In genomic region chr2:201150454-201151020, GRCh38 we compare ENCODE assay signal across 8 cellular contexts. TPM values are rescaled to one million over a fixed set of nuclear protein-coding genes. Genes with fewer than 3 reads are reported as not detected.
A peak's percentile ranks its signal among the peaks of the same experiment; 100 is the strongest.
DNase-seq lines count a peak whose midpoint lies in the region; ATAC-seq and TF ChIP-seq lines count a peak whose summit lies in the region.

No MANE protein-coding gene starts in this region.

- peaks cover 0 to 82% of the 10 kb centered on the region in 2 donors for H3K36me3 ChIP-seq in gastroesophageal sphincter
- peaks cover 0 to 99% (median 69%) of the 10 kb centered on the region in 6 donors for H3K36me3 ChIP-seq in spleen

- ATAC-seq in WTC11 (no peak), gastroesophageal sphincter (no peak), GM19467 (IDR thresholded peaks at IDR 0.05; ENCODE audit: unreplicated experiment) (no peak)

- TF ChIP-seq POLR2A in gastroesophageal sphincter (IDR thresholded peaks at IDR 0.05) (no peak), spleen (IDR thresholded peaks at IDR 0.05) (no peak)

- intact Hi-C loops in spleen (cut with DNase I; ENCODE audit: low total_unique reads), result no loop called here

- H3K27ac ChIP-seq in gastroesophageal sphincter (peak overlapping the region; percentile 79 to 94 (median 80)), spleen (peak overlapping the region; percentile 69 to 89 (median 85)), substantia nigra (ENCODE audit: low read depth, low read length, poor library complexity, severe bottlenecking) (no peak overlapping the region)

- H3K9me3 Mint-ChIP-seq in HFFc6 (no peaks in the 10 kb centered on the region), WTC11 (no peaks in the 10 kb centered on the region)

- CTCF ChIA-PET in WTC11 (lab: Charles Lee), result interaction anchor here (0.7 kb wide), 1 partner anchor 82 kb away, joined by 3 read pairs; no protein-coding TSS in a partner anchor

- H3K4me3 Mint-ChIP-seq in HFFc6, result peak overlapping the region; percentile 84
- no peak overlapping the region for H3K4me3 Mint-ChIP-seq in WTC11

- no peak overlapping the region for H3K4me3 ChIP-seq in gastroesophageal sphincter
- H3K4me3 ChIP-seq in spleen, result peak overlapping the region in 1 of 8 donors; percentile 22

- TF ChIP-seq EP300 in gastroesophageal sphincter (IDR thresholded peaks at IDR 0.05), result no peak

- H3K27ac Mint-ChIP-seq in HFFc6 (peak overlapping the region; percentile 99), WTC11 (peak overlapping the region; percentile 11; the same call in 1 of the 2 replicates)

- H3K27me3 ChIP-seq in gastroesophageal sphincter, result no peaks in the 10 kb centered on the region
- H3K27me3 ChIP-seq in spleen (replicated peaks in 1 of 7), result no peaks in the 10 kb centered on the region

- in situ Hi-C loops in GM13977 (cut with MboI; ENCODE audit: low pct_unique_long_range_greater_than_20kb, low sequenced_read_pairs, unreplicated experiment), result no loop called here

- peaks cover 69% of the 10 kb centered on the region for H3K4me1 Mint-ChIP-seq in HFFc6 (ENCODE audit: low read depth)
- H3K4me1 Mint-ChIP-seq in WTC11, result peaks cover 10% of the 10 kb centered on the region

- WGBS in gastroesophageal sphincter (ENCODE audit: low coverage in 1 of 2), 2 donors, result 94 to 96% methylated on average over 2 to 3 of the region's 3 CpGs
- 80 to 91% (median 88%) methylated on average over 3 of the region's 3 CpGs for WGBS in spleen, 5 donors

- H3K4me1 ChIP-seq in gastroesophageal sphincter (peaks cover 4 to 52% (median 14%) of the 10 kb centered on the region in 3 donors), spleen (peaks cover 28 to 86% (median 59%) of the 10 kb centered on the region in 6 donors)

- no peak for TF ChIP-seq CTCF in HFFc6 (IDR thresholded peaks at IDR 0.05)
- no peak for TF ChIP-seq CTCF in WTC11 (IDR thresholded peaks at IDR 0.05)
- no peak for TF ChIP-seq CTCF in gastroesophageal sphincter (IDR thresholded peaks at IDR 0.05)
- no peak for TF ChIP-seq CTCF in spleen (IDR thresholded peaks at IDR 0.05 in 8 of 11, conservative IDR thresholded peaks at IDR 0.05 in 3 of 11)
- TF ChIP-seq CTCF in GM13977 (IDR thresholded peaks at IDR 0.05; ENCODE audit: extremely low read depth, insufficient read depth, missing control alignments), result no peak

- POLR2A ChIA-PET in WTC11 (lab: Charles Lee), result no interaction called here

- DNase-seq in HFFc6 (no peak), WTC11 (ENCODE audit: low spot score) (no peak), spleen (no peak), substantia nigra (lab: John Stamatoyannopoulos, UW) (no peak), NOMO-1 treated with DMSO at 0.1 percent for 48 hours (lab: John Stamatoyannopoulos, UW; ENCODE audit: unreplicated experiment) (no peak), GM13977 (ENCODE audit: low spot score) (no peak)

- H3K9me3 ChIP-seq in gastroesophageal sphincter (no peaks in the 10 kb centered on the region), spleen (no peaks in the 10 kb centered on the region)

- H3K27me3 Mint-ChIP-seq in HFFc6 (ENCODE audit: insufficient read depth) (peaks cover 8% of the 10 kb centered on the region), WTC11 (ENCODE audit: low read depth) (no peaks in the 10 kb centered on the region)

- H3K36me3 Mint-ChIP-seq in HFFc6 (ENCODE audit: low read depth), result peaks cover 51% of the 10 kb centered on the region
- H3K36me3 Mint-ChIP-seq in WTC11, result peaks cover 4% of the 10 kb centered on the region

TF ChIP-seq in WTC11, 78 proteins besides CTCF, POLR2A, EP300 and RAD21:
- TF ChIP-seq, protein P1, sequence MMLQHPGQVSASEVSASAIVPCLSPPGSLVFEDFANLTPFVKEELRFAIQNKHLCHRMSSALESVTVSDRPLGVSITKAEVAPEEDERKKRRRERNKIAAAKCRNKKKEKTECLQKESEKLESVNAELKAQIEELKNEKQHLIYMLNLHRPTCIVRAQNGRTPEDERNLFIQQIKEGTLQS (CRISPR knock-in tag; conservative IDR thresholded peaks at IDR 0.05), result no peak
- TF ChIP-seq ZNF396 (CRISPR knock-in tag; IDR thresholded peaks at IDR 0.05; ENCODE audit: borderline replicate concordance) (no peak), SOX15 (CRISPR knock-in tag; IDR thresholded peaks at IDR 0.05) (no peak), EMX1 (CRISPR knock-in tag; IDR thresholded peaks at IDR 0.05) (no peak), ZNF281 (CRISPR knock-in tag; IDR thresholded peaks at IDR 0.05) (no peak), AFF4 (CRISPR knock-in tag; IDR thresholded peaks at IDR 0.05; ENCODE audit: borderline replicate concordance) (no peak), CBFB (CRISPR knock-in tag; IDR thresholded peaks at IDR 0.05; ENCODE audit: low read depth) (no peak), FOXP1 (CRISPR knock-in tag; IDR thresholded peaks at IDR 0.05; ENCODE audit: borderline replicate concordance) (no peak)
TF ChIP-seq in WTC11: peak in this region for 0.

RNA-seq across cellular contexts. Expression of gene CASP10, which starts 32.4 kb away (rescaled TPM):
- total RNA-seq in HFFc6 (2021; fragmentation: NEBNext Ultra II Directional; extraction: Animal tissue kit (Norgen Biotek cat#: 25700)), result 1 to 10 TPM in 4 of 6 experiments, under 1 TPM in 2; 0.36 to 1.9 (median 1.6) TPM
- total RNA-seq in WTC11 (2021) (2.8 to 2.9 TPM (median 2.8 TPM) in 3 replicates), gastroesophageal sphincter (1 to 10 TPM; 2.6 to 7.5 (median 6.3) TPM), spleen (10 to 100 TPM; 42.5 to 75.6 (median 55.3) TPM)
- polyA plus RNA-seq in spleen, result 10 to 100 TPM in 2 of 3 donors, 1 to 10 TPM in 1; 5.6 to 13.3 (median 10.2) TPM

RNA-seq across cellular contexts. Expression of gene CFLAR, which starts 34.6 kb away (rescaled TPM):
- total RNA-seq in HFFc6 (2021; fragmentation: NEBNext Ultra II Directional; extraction: Animal tissue kit (Norgen Biotek cat#: 25700)), result 10 to 100 TPM; 56.0 to 65.1 (median 59.1) TPM
- 18.2 to 21.5 TPM (median 19.9 TPM) in 3 replicates for total RNA-seq in WTC11 (2021)
- 100 to 1,000 TPM; 145 to 346 (median 176) TPM for total RNA-seq in gastroesophageal sphincter
- total RNA-seq in spleen, result 100 to 1,000 TPM; 313 to 511 (median 379) TPM
- 100 to 1,000 TPM in 1 of 3 donors, 10 to 100 TPM in 2; 64.0 to 101 (median 68.4) TPM for polyA plus RNA-seq in spleen

Comparison
In these comparisons a context has a peak if more than half of its experiments do, and no peak if none do; other contexts are left out.
1. RNA of gene CASP10, which starts 32.4 kb away (total RNA-seq): 42.5 to 75.6 TPM in spleen; 2.6 to 7.5 TPM in gastroesophageal sphincter, 2.8 to 2.9 TPM in WTC11 and 0.36 to 1.9 TPM in HFFc6; every median in the first group is over 4 times any median in the second.